10 cellular contexts compared by ENCODE assay signal in genomic region chr1:55362558-55362957, GRCh38.
DNase-seq lines count a peak whose midpoint lies in the region; ATAC-seq and TF ChIP-seq lines count a peak whose summit lies in the region.
"Had no signal": no experiment of that assay in that cellular context is flagged by ENCODE, and none has a peak within 500 bp of the region (broad histone marks: within the 10 kb centered on the region; RNA-seq: fewer than 3 reads in every experiment).

No MANE protein-coding gene starts in this region.

- DNase-seq in activated naive CD4-positive, alpha-beta T cell treated with anti-CD3 and anti-CD28 coated beads, Interleukin-2, amount 50 U/mL, for 72 hours (ENCODE audit: low spot score in 2 of 2) = no peak
- DNase-seq in activated naive CD4-positive, alpha-beta T cell (lab: John Stamatoyannopoulos, UW) = no peak
- peak; percentile 34 for DNase-seq in MCF 10A (ENCODE audit: unreplicated experiment)
- DNase-seq in hepatic stellate cell (ENCODE audit: low spot score) = peak; percentile 23
- no peak for DNase-seq in vagina (ENCODE audit: extremely low spot score in 2 of 2)
- no peak for DNase-seq in SK-N-DZ (ENCODE audit: low spot score)
- no peak for DNase-seq in HuH-7.5 (ENCODE audit: low spot score)
- DNase-seq in activated CD4-positive, alpha-beta T cell treated with anti-CD3 and anti-CD28 coated beads, Interleukin-2, amount 50 U/mL, for 48 hours = no peak
- DNase-seq: activated CD4-positive, CD25-positive, alpha-beta regulatory T cell treated with anti-CD3 and anti-CD28 coated beads, Interleukin-2, amount 50 U/mL, for 72 hours had no signal

- ATAC-seq in activated naive CD4-positive, alpha-beta T cell treated with anti-CD3 and anti-CD28 coated beads, Interleukin-2, amount 50 U/mL, for 72 hours = peak; percentile 54 to 57

- no peaks in the 10 kb centered on the region for H3K27me3 Mint-ChIP-seq in MCF 10A (ENCODE audit: insufficient read depth, unreplicated experiment)

- peaks cover 0 to 5% of the 10 kb centered on the region in 2 donors for H3K36me3 Mint-ChIP-seq in activated naive CD4-positive, alpha-beta T cell treated with anti-CD3 and anti-CD28 coated beads, Interleukin-2, amount 50 U/mL, for 72 hours
- H3K36me3 Mint-ChIP-seq in MCF 10A (ENCODE audit: insufficient read depth, unreplicated experiment) = no peaks in the 10 kb centered on the region

- TF ChIP-seq POLR2A in vagina (IDR thresholded peaks at IDR 0.05) = no peak

- no peaks in the 10 kb centered on the region for H3K9me3 ChIP-seq in vagina

- POLR2A ChIA-PET in MCF 10A (lab: Yijun Ruan, JAX) = no interaction called here

- BruUV-seq in MCF 10A (replicated peaks; lab: Mats Ljungman, UMichigan) = no TSS peak

- no peaks in the 10 kb centered on the region for H3K36me3 ChIP-seq in vagina

- H3K27ac Mint-ChIP-seq in activated naive CD4-positive, alpha-beta T cell treated with anti-CD3 and anti-CD28 coated beads, Interleukin-2, amount 50 U/mL, for 72 hours = no peak overlapping the region
- H3K27ac Mint-ChIP-seq in MCF 10A (ENCODE audit: low read depth, unreplicated experiment) = no peak overlapping the region

- H3K9me3 Mint-ChIP-seq in activated naive CD4-positive, alpha-beta T cell treated with anti-CD3 and anti-CD28 coated beads, Interleukin-2, amount 50 U/mL, for 72 hours = no peaks in the 10 kb centered on the region
- no peaks in the 10 kb centered on the region for H3K9me3 Mint-ChIP-seq in MCF 10A (ENCODE audit: unreplicated experiment)
- H3K9me3 Mint-ChIP-seq: neural crest cell had no signal

- CTCF ChIA-PET in MCF 10A (lab: Yijun Ruan, JAX) = interaction anchor here (0.6 to 2.4 kb wide), 3 partner anchors 13 to 930 kb away, joined by 3 to 17 read pairs (median 3); no protein-coding TSS in a partner anchor

- no peak overlapping the region for H3K4me3 ChIP-seq in vagina

- no peaks in the 10 kb centered on the region for H3K27me3 ChIP-seq in vagina

- no peak for TF ChIP-seq CTCF in MCF 10A (IDR thresholded peaks at IDR 0.05; ENCODE audit: unreplicated experiment)
- TF ChIP-seq CTCF in vagina (IDR thresholded peaks at IDR 0.05) = no peak

- H3K4me1 Mint-ChIP-seq in MCF 10A (ENCODE audit: insufficient read depth, unreplicated experiment) = peaks cover 8% of the 10 kb centered on the region
- H3K4me1 Mint-ChIP-seq: neural crest cell had no signal

- peak overlapping the region; percentile 86 for H3K27ac ChIP-seq in vagina

- H3K4me3 Mint-ChIP-seq in MCF 10A (ENCODE audit: unreplicated experiment) = no peak overlapping the region
- H3K4me3 Mint-ChIP-seq: neural crest cell had no signal

- intact Hi-C loops in MCF 10A (cut with micrococcal nuclease) (no loop called here), vagina (cut with DNase I) (no loop called here)

- peaks cover 16% of the 10 kb centered on the region for H3K4me1 ChIP-seq in vagina

Comparison
In these comparisons a context has a peak if more than half of its experiments do, and no peak if none do; other contexts are left out.
1. DNase-seq: peak in MCF 10A (single experiment) and hepatic stellate cell (single experiment); none in activated naive CD4-positive, alpha-beta T cell treated with anti-CD3 and anti-CD28 coated beads, Interleukin-2, amount 50 U/mL, for 72 hours (0 of 2), activated naive CD4-positive, alpha-beta T cell (0 of 4), vagina (0 of 2), SK-N-DZ (single experiment), HuH-7.5 (single experiment) and activated CD4-positive, alpha-beta T cell treated with anti-CD3 and anti-CD28 coated beads, Interleukin-2, amount 50 U/mL, for 48 hours (0 of 2).